In genomic region chr1:18635070-18635577, GRCh38 we compare ENCODE assay signal across 3 cellular contexts.
TF ChIP-seq lines count a peak whose summit lies in the region.

No MANE protein-coding gene starts in this region.

TF ChIP-seq in GM23338, 12 proteins besides CTCF, POLR2A, EP300 and RAD21:
- TF ChIP-seq STAT1 (IDR thresholded peaks at IDR 0.05; ENCODE audit: unreplicated experiment) (no peak), JUNB (IDR thresholded peaks at IDR 0.05; ENCODE audit: unreplicated experiment) (no peak), ZNF331 (CRISPR knock-in tag; IDR thresholded peaks at IDR 0.05; ENCODE audit: low read depth) (no peak), ETS1 (IDR thresholded peaks at IDR 0.05) (no peak), EZH2 (IDR thresholded peaks at IDR 0.05; ENCODE audit: low read depth, unreplicated experiment) (peak; percentile 75), EZH2phosphoT487 (IDR thresholded peaks at IDR 0.05; ENCODE audit: unreplicated experiment) (peak; percentile 62), ZNF114 (CRISPR knock-in tag; IDR thresholded peaks at IDR 0.05) (no peak), REST (IDR thresholded peaks at IDR 0.05; ENCODE audit: unreplicated experiment) (no peak)

TF ChIP-seq in WTC11, 78 proteins besides CTCF, POLR2A, EP300 and RAD21:
- no peak for TF ChIP-seq STAT6 (CRISPR knock-in tag; conservative IDR thresholded peaks at IDR 0.05; ENCODE audit: low read depth)
- TF ChIP-seq TEAD1 (CRISPR knock-in tag; IDR thresholded peaks at IDR 0.05), result no peak
- no peak for TF ChIP-seq SMAD4 (CRISPR knock-in tag; IDR thresholded peaks at IDR 0.05)
TF ChIP-seq in WTC11: peak in this region for 0.

TF ChIP-seq in endothelial cell of umbilical vein, 7 proteins besides CTCF, POLR2A, EP300 and RAD21:
- TF ChIP-seq POLR2AphosphoS5 (IDR thresholded peaks at IDR 0.05; ENCODE audit: insufficient read depth, low read depth, low read length), result no peak
- TF ChIP-seq EZH2 (IDR thresholded peaks at IDR 0.05; ENCODE audit: borderline replicate concordance, low read depth, low read length, severe bottlenecking), result peak; percentile 45
